ENCODE assay signal across 6 cellular contexts in the genomic region with DNA sequence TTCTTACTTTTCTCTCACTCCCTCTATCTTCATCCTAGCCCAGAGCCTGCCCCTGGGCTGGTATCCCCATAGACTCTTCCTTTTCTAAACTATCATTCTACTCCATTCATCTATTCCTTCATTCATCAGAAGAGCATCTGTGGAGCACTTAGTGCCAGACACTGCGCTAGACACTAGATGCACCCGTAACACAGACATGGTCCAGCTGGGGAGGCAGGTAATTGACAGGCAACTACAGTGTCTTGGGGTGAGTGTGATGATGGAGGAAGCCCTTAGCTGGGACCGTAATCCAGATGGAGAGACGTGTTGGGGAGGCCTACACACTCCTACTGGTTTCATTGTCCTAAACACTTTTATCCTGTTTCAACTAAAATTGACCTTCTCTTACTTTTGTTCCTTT. TPM values are rescaled to one million over a fixed set of nuclear protein-coding genes. Genes with fewer than 3 reads are reported as not detected.
A peak's percentile ranks its signal among the peaks of the same experiment; 100 is the strongest.
DNase-seq lines count a peak whose midpoint lies in the region; ATAC-seq, FAIRE-seq and TF ChIP-seq lines count a peak whose summit lies in the region.
"Not testable (repeated sequence)": the region's sequence is repeated elsewhere in the genome, so short reads cannot be mapped to it uniquely, and the experiment has no call there.

No MANE protein-coding gene starts in this region.

- not testable (repeated sequence) for H3K36me3 Mint-ChIP-seq in chondrocyte (ENCODE audit: low read depth)

- peaks cover 10% of the 10 kb centered on the region for H3K4me1 Mint-ChIP-seq in chondrocyte (ENCODE audit: low read depth)

- not testable (repeated sequence) for H3K27me3 Mint-ChIP-seq in chondrocyte (ENCODE audit: low read depth)

- H3K27ac Mint-ChIP-seq in chondrocyte (ENCODE audit: unreplicated experiment): peak overlapping the region; percentile 30

- not testable (repeated sequence) for DNase-seq in HTR-8/SVneo (ENCODE audit: insufficient read length, low spot score); chondrocyte (ENCODE audit: low spot score); urothelium cell line (ENCODE audit: low spot score)
- peak; percentile 19 for DNase-seq in activated CD8-positive, alpha-beta memory T cell treated with anti-CD3 and anti-CD28 coated beads for 24 hours
- DNase-seq in islet precursor cell: peak; percentile 3

- ATAC-seq in SK-N-SH treated with all-trans-retinoic acid at 6 μM for 48 hours: peak; percentile 52; the same call in 2 of the 3 replicates

- not testable (repeated sequence) for H3K9me3 Mint-ChIP-seq in chondrocyte (ENCODE audit: low read depth)

- not testable (repeated sequence) for TF ChIP-seq CTCF in chondrocyte (IDR thresholded peaks at IDR 0.05)

- FAIRE-seq in HTR-8/SVneo (lab: Jason Lieb, UNC) (peak; percentile 62), urothelium cell line (lab: Jason Lieb, UNC) (peak; percentile 65)

- H3K4me3 Mint-ChIP-seq in chondrocyte (ENCODE audit: unreplicated experiment): not testable (repeated sequence)

RNA-seq across cellular contexts. Expression of gene TRA2B, which starts 53.2 kb away (rescaled TPM):
- 75.7 to 117 TPM (median 85.8 TPM) in 3 replicates for total RNA-seq in chondrocyte
